Comparison of ENCODE assay signal across 8 cellular contexts in the genomic region with DNA sequence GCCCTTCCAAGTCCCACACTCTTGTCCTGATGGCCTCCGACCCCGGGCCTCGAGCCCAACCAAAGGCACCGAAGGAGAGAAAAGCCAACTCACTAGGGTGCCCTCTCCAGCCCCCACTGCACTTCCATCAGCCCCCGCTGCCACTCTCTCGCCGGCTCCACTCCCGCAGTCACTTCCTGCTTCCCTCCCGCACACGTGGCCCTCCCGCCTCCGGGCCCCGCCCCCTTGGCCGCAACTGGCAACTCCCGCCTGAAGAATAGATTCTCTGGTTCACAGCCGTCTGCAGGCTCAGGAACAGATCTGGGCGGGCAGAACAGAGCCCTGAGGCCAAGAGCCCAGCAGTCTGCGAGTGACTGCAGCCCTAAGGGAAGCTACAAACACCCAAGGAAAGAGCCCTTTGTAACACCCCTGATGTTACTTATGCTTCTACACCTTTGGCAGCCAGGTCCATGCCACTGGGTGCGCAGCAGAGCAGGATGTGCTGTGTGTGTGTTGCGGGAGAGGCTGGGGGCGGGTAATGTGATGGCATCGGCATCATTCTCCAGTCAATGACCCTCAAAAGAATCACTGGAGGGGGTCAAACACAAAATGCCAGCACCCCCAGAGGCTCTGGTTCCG. TPM values are rescaled to one million over a fixed set of nuclear protein-coding genes. Genes with fewer than 3 reads are reported as not detected.
DNase-seq lines count a peak whose midpoint lies in the region; ATAC-seq and TF ChIP-seq lines count a peak whose summit lies in the region.

TSS of gene SLC39A11 (minus strand) at position 171 of the 618 bp plus-strand sequence. CDS start 3,924 bp downstream, outside the sequence.

- peak; percentile 89 for DNase-seq in DMS153 treated with DMSO at 0.1 percent for 48 hours (lab: John Stamatoyannopoulos, UW; ENCODE audit: unreplicated experiment)
- DNase-seq in Jurkat, Clone E6-1 (ENCODE audit: low read depth, low spot score) = peak; percentile 92
- DNase-seq in Panc1 (ENCODE audit: low read depth, low spot score) = peak; percentile 65
- peak; percentile 83 for DNase-seq in activated T-cell treated with anti-CD3 and anti-CD28 coated beads, Interleukin-2, amount 50 U/mL, for 4 hours
- peak; percentile 97 for DNase-seq in esophagus muscularis mucosa (ENCODE audit: extremely low spot score)
- DNase-seq in myocyte (ENCODE audit: low read depth) = peak; percentile 94
- peak; percentile 80 to 86 for DNase-seq in stimulated activated CD8-positive, alpha-beta memory T cell treated with anti-CD3 and anti-CD28 coated beads, Interleukin-7, amount 100 ng/mL, for 48 hours (ENCODE audit: extremely low read depth in 1 of 2, low read depth in 1 of 2)

- no peak for TF ChIP-seq POLR2A in esophagus muscularis mucosa (IDR thresholded peaks at IDR 0.05; ENCODE audit: low read depth)

- H3K27me3 Mint-ChIP-seq in activated T-cell treated with anti-CD3 and anti-CD28 coated beads, Interleukin-2, amount 50 U/mL, for 4 hours (ENCODE audit: low read depth) = peaks cover 10% of the 10 kb centered on the region

- H3K4me3 Mint-ChIP-seq in activated T-cell treated with anti-CD3 and anti-CD28 coated beads, Interleukin-2, amount 50 U/mL, for 4 hours = peak within 1 kb of the TSS; percentile 99

- H3K9me3 ChIP-seq in Panc1 (ENCODE audit: control insufficient read depth, insufficient read depth, low read depth, low read length) (no peaks in the 10 kb centered on the region), esophagus muscularis mucosa (no peaks in the 10 kb centered on the region)

- in situ Hi-C loops in Panc1 (cut with HindIII; ENCODE audit: low pct_unique_long_range_greater_than_20kb, low sequenced_read_pairs) = no loop called here

- intact Hi-C loops in Panc1 (cut with micrococcal nuclease; ENCODE audit: unreplicated experiment) (loop anchor here (10.0 kb wide), 1 partner anchor 98 kb away; no protein-coding TSS in a partner anchor), esophagus muscularis mucosa (cut with DNase I) (no loop called here)

- BruUV-seq in Panc1 (replicated peaks; lab: Mats Ljungman, UMichigan) = no TSS peak

- no peak for TF ChIP-seq EP300 in esophagus muscularis mucosa (IDR thresholded peaks at IDR 0.05)

- H3K9me3 Mint-ChIP-seq in activated T-cell treated with anti-CD3 and anti-CD28 coated beads, Interleukin-2, amount 50 U/mL, for 4 hours = no peaks in the 10 kb centered on the region

- H3K27me3 ChIP-seq in Panc1 (ENCODE audit: control insufficient read depth, insufficient read depth, low read length) (no peaks in the 10 kb centered on the region), esophagus muscularis mucosa (peaks cover 0 to 8% (median 0%) of the 10 kb centered on the region in 4 donors)

- CTCF ChIA-PET in Panc1 (lab: Charles Lee) = no interaction called here

- H3K4me1 Mint-ChIP-seq in activated T-cell treated with anti-CD3 and anti-CD28 coated beads, Interleukin-2, amount 50 U/mL, for 4 hours (ENCODE audit: low read depth) = peaks cover 24% of the 10 kb centered on the region

- no peaks in the 10 kb centered on the region; the same call in 1 of the 2 replicates for H3K36me3 ChIP-seq in Panc1 (ENCODE audit: control insufficient read depth, insufficient read depth, low read length)
- peaks cover 0 to 11% (median 6%) of the 10 kb centered on the region in 4 donors for H3K36me3 ChIP-seq in esophagus muscularis mucosa

- H3K36me3 Mint-ChIP-seq in activated T-cell treated with anti-CD3 and anti-CD28 coated beads, Interleukin-2, amount 50 U/mL, for 4 hours (ENCODE audit: insufficient read depth) = peaks cover 2% of the 10 kb centered on the region

- H3K4me3 ChIP-seq in Jurkat, Clone E6-1 (ENCODE audit: low read length) = peak within 1 kb of the TSS; percentile 81
- H3K4me3 ChIP-seq in Panc1 (ENCODE audit: low read depth in 2 of 2, low read length in 2 of 2) (peak within 1 kb of the TSS; percentile 62 to 80), esophagus muscularis mucosa (peak within 1 kb of the TSS; percentile 66 to 81 (median 70))

- H3K27ac ChIP-seq in Panc1 (ENCODE audit: low read length) (peak within 1 kb of the TSS; percentile 84), esophagus muscularis mucosa (replicated peaks in 1 of 4) (peak within 1 kb of the TSS; percentile 59 to 81 (median 75))

- POLR2A ChIA-PET in Panc1 (lab: Charles Lee) = no interaction called here

- peaks cover 21% of the 10 kb centered on the region for H3K4me1 ChIP-seq in Panc1 (ENCODE audit: control insufficient read depth, insufficient read depth, low read length)
- peaks cover 5 to 40% (median 38%) of the 10 kb centered on the region in 4 donors for H3K4me1 ChIP-seq in esophagus muscularis mucosa

- no peak for TF ChIP-seq CTCF in Panc1 (IDR thresholded peaks at IDR 0.05)
- TF ChIP-seq CTCF in esophagus muscularis mucosa (IDR thresholded peaks at IDR 0.05) = peak in 1 of 3 experiments; percentile 16

- 12% methylated on average over 21 of the region's 23 CpGs for WGBS in esophagus muscularis mucosa

- ATAC-seq in GM21619 (IDR thresholded peaks at IDR 0.05; ENCODE audit: unreplicated experiment) = peak; percentile 98
- peak; percentile 98 for ATAC-seq in Panc1
- ATAC-seq in activated T-cell treated with anti-CD3 and anti-CD28 coated beads, Interleukin-2, amount 50 U/mL, for 4 hours = peak; percentile 98 to 99

RNA-seq across cellular contexts. Expression of gene SLC39A11, which starts in this region (rescaled TPM):
- polyA plus RNA-seq in Jurkat, Clone E6-1 (2012; ENCODE audit: insufficient read depth, insufficient read length) = 15.6 TPM
- 56.1 TPM for total RNA-seq in Panc1 (2021; ENCODE audit: unreplicated experiment)
- 31.5 TPM for polyA plus RNA-seq in Panc1 (2012; ENCODE audit: insufficient read length)
- total RNA-seq in activated T-cell treated with anti-CD3 and anti-CD28 coated beads, Interleukin-2, amount 50 U/mL, for 4 hours = 10 to 100 TPM; 16.7 to 23.3 (median 20.1) TPM
- total RNA-seq in esophagus muscularis mucosa = 10 to 100 TPM in 3 of 4 donors, 1 to 10 TPM in 1; 7.5 to 20.2 (median 18.4) TPM
- total RNA-seq in myocyte = 9.1 and 9.4 TPM in 2 replicates
- polyA plus RNA-seq in myocyte (2012) = 12.3 TPM

Comparison
In these comparisons a context has a peak if more than half of its experiments do, and no peak if none do; other contexts are left out.
1. Peak in every context shown above with its lines: DNase-seq, ATAC-seq, H3K4me3 ChIP-seq and H3K27ac ChIP-seq.